ENCODE assay signal across 12 cellular contexts in genomic region chr14:23417269-23417668, GRCh38. TPM values are rescaled to one million over a fixed set of nuclear protein-coding genes. Genes with fewer than 3 reads are reported as not detected.
DNase-seq lines count a peak whose midpoint lies in the region; ATAC-seq and TF ChIP-seq lines count a peak whose summit lies in the region.
"Not testable (repeated sequence)": the region's sequence is repeated elsewhere in the genome, so short reads cannot be mapped to it uniquely, and the experiment has no call there.
"Had no signal": no experiment of that assay in that cellular context is flagged by ENCODE, and none has a peak within 500 bp of the region (broad histone marks: within the 10 kb centered on the region; RNA-seq: fewer than 3 reads in every experiment).

No MANE protein-coding gene starts in this region.

- not testable (repeated sequence) for H3K27me3 ChIP-seq in left ventricle myocardium inferior (ENCODE audit: low read depth); right atrium auricular region; neural progenitor cell; gastrocnemius medialis

- not testable (repeated sequence) for ATAC-seq in gastrocnemius medialis

- H3F3A ChIP-seq in neural progenitor cell (ENCODE audit: low read depth): not testable (repeated sequence)

- H3K4me1 Mint-ChIP-seq in neural progenitor cell: peaks cover 13% of the 10 kb centered on the region

- not testable (repeated sequence) for H3K9ac ChIP-seq in neural progenitor cell

- H3K4me3 ChIP-seq in left ventricle myocardium inferior: peak overlapping the region; percentile 35
- not testable (repeated sequence) for H3K4me3 ChIP-seq in right atrium auricular region, neural progenitor cell, gastrocnemius medialis

- not testable (repeated sequence) for H3K4me2 ChIP-seq in neural progenitor cell

- H3K36me3 ChIP-seq in left ventricle myocardium inferior (peaks cover 77% of the 10 kb centered on the region), right atrium auricular region (peaks cover 67% of the 10 kb centered on the region)
- not testable (repeated sequence) for H3K36me3 ChIP-seq in neural progenitor cell, gastrocnemius medialis

- intact Hi-C loops in left ventricle myocardium inferior (cut with micrococcal nuclease); gastrocnemius medialis (cut with DNase I; ENCODE audit: low total_unique reads): not testable (repeated sequence)

- H3K27ac Mint-ChIP-seq in neural progenitor cell: peak overlapping the region; percentile 78

- not testable (repeated sequence) for TF ChIP-seq CTCF in left ventricle myocardium inferior (IDR thresholded peaks at IDR 0.05; ENCODE audit: borderline replicate concordance); right atrium auricular region (IDR thresholded peaks at IDR 0.05); neural progenitor cell (IDR thresholded peaks at IDR 0.05); gastrocnemius medialis (IDR thresholded peaks at IDR 0.05 in 4 of 5, conservative IDR thresholded peaks at IDR 0.05 in 1 of 5)

- not testable (repeated sequence) for TF ChIP-seq POLR2A in gastrocnemius medialis (IDR thresholded peaks at IDR 0.05)

- not testable (repeated sequence) for H3K36me3 Mint-ChIP-seq in neural progenitor cell

- H3K4me3 Mint-ChIP-seq in neural progenitor cell: not testable (repeated sequence)

- H3K79me2 ChIP-seq in neural progenitor cell (ENCODE audit: low read depth): not testable (repeated sequence)

- in situ Hi-C loops in gastrocnemius medialis (cut with MboI; ENCODE audit: low sequenced_read_pairs in 4 of 4): not testable (repeated sequence)

- H4K20me1 ChIP-seq in neural progenitor cell (ENCODE audit: low read depth): not testable (repeated sequence)

- H3K27ac ChIP-seq in caudate nucleus (ENCODE audit: low read depth, low read length): peak overlapping the region; percentile 90
- peak overlapping the region; percentile 91 for H3K27ac ChIP-seq in left ventricle myocardium inferior (replicated peaks)
- H3K27ac ChIP-seq in right atrium auricular region: peak overlapping the region; percentile 9 to 48
- H3K27ac ChIP-seq in neural progenitor cell: not testable (repeated sequence)
- peak overlapping the region; percentile 56 to 90 (median 84) for H3K27ac ChIP-seq in gastrocnemius medialis

- H3K9me3 Mint-ChIP-seq in neural progenitor cell: not testable (repeated sequence)

- H3K4me1 ChIP-seq in left ventricle myocardium inferior, right atrium auricular region, neural progenitor cell: not testable (repeated sequence)
- peaks cover 0 to 16% of the 10 kb centered on the region in 2 donors for H3K4me1 ChIP-seq in gastrocnemius medialis

- not testable (repeated sequence) for DNase-seq in caudate nucleus (lab: John Stamatoyannopoulos, UW); left ventricle myocardium inferior; right atrium auricular region (ENCODE audit: low spot score); neural progenitor cell (ENCODE audit: low spot score); gastrocnemius medialis

- H2AFZ ChIP-seq in neural progenitor cell (replicated peaks): not testable (repeated sequence)

- not testable (repeated sequence) for H3K9me3 ChIP-seq in left ventricle myocardium inferior (replicated peaks); right atrium auricular region; neural progenitor cell (ENCODE audit: low read depth); gastrocnemius medialis

- H3K27me3 Mint-ChIP-seq in neural progenitor cell (ENCODE audit: insufficient read depth, low read depth): not testable (repeated sequence)

RNA-seq across cellular contexts. Expression of gene MYH6, which starts 9.2 kb away (rescaled TPM):
- total RNA-seq in left ventricle myocardium inferior (1,823 TPM), right atrium auricular region (over 10,000 TPM in 1 of 2 donors, 1,000 to 10,000 TPM in 1; 8,253 to 13,240 TPM), neural progenitor cell (ENCODE audit: low replicate concordance) (0.03 TPM in 1 of 2 replicates, not detected in the other), gastrocnemius medialis (1,000 to 10,000 TPM in 1 of 4 donors, 100 to 1,000 TPM in 1, 10 to 100 TPM in 2; 20.4 to 1,496 (median 303) TPM)
- total RNA-seq: A673; CD4-positive, alpha-beta memory T cell; CD4-positive, CD25-positive, alpha-beta regulatory T cell; Daoy; G401; GM12878 had no signal

RNA-seq across cellular contexts. Expression of gene MYH7, which starts 18.2 kb away (rescaled TPM):
- total RNA-seq in left ventricle myocardium inferior: 14,853 TPM
- total RNA-seq in right atrium auricular region: 1,000 to 10,000 TPM; 1,082 to 4,592 TPM
- 0.19 TPM in 1 of 2 replicates, not detected in the other for total RNA-seq in neural progenitor cell (ENCODE audit: low replicate concordance)
- total RNA-seq in gastrocnemius medialis: 1,000 to 10,000 TPM; 1,360 to 5,274 (median 3,359) TPM
- total RNA-seq: A673; CD4-positive, alpha-beta memory T cell; CD4-positive, CD25-positive, alpha-beta regulatory T cell; CD8-positive, alpha-beta memory T cell; Daoy; G401 had no signal

RNA-seq across cellular contexts. Expression of gene CMTM5, which starts 40.4 kb away (rescaled TPM):
- total RNA-seq in left ventricle myocardium inferior: 1.0 TPM
- not detected for total RNA-seq in right atrium auricular region
- 4.3 and 6.9 TPM in 2 replicates for total RNA-seq in neural progenitor cell (ENCODE audit: low replicate concordance)
- 1 to 10 TPM in 1 of 4 donors, not detected in 3; 1.7 TPM for total RNA-seq in gastrocnemius medialis
- total RNA-seq: A673; CD4-positive, alpha-beta memory T cell; CD8-positive, alpha-beta memory T cell; Daoy; G401; GM12878 had no signal

RNA-seq across cellular contexts. Expression of gene IL25, which starts 44.7 kb away (rescaled TPM):
- not detected for total RNA-seq in left ventricle myocardium inferior
- not detected for total RNA-seq in right atrium auricular region
- not detected in 2 replicates for total RNA-seq in neural progenitor cell (ENCODE audit: low replicate concordance)
- not detected for total RNA-seq in gastrocnemius medialis
- total RNA-seq: A673; CD4-positive, alpha-beta memory T cell; CD4-positive, CD25-positive, alpha-beta regulatory T cell; CD8-positive, alpha-beta memory T cell; Daoy; G401; GM12878 had no signal

RNA-seq across cellular contexts. Expression of gene NGDN, which starts 52.2 kb away (rescaled TPM):
- total RNA-seq in left ventricle myocardium inferior (17.2 TPM), right atrium auricular region (10 to 100 TPM; 19.5 to 24.3 TPM), neural progenitor cell (ENCODE audit: low replicate concordance) (51.1 and 60.1 TPM in 2 replicates), gastrocnemius medialis (10 to 100 TPM; 27.9 to 41.9 (median 36.1) TPM)

Comparison
In these comparisons a context has a peak if more than half of its experiments do, and no peak if none do; other contexts are left out.
1. RNA of gene MYH6, which starts 9.2 kb away (total RNA-seq): 8,253 to 13,240 TPM in right atrium auricular region, 1,823 TPM in left ventricle myocardium inferior (single experiment) and 20.4 to 1,496 TPM in gastrocnemius medialis; 0.03 TPM in neural progenitor cell; every median in the first group is over 10 times any median in the second.
2. RNA of gene MYH7, which starts 18.2 kb away (total RNA-seq): 14,853 TPM in left ventricle myocardium inferior (single experiment), 1,082 to 4,592 TPM in right atrium auricular region and 1,360 to 5,274 TPM in gastrocnemius medialis; 0.19 TPM in neural progenitor cell; every median in the first group is over 100 times any median in the second.